24 cellular contexts compared by ENCODE assay signal in genomic region chr1:83516369-83516768, GRCh38.
DNase-seq lines count a peak whose midpoint lies in the region; ATAC-seq and TF ChIP-seq lines count a peak whose summit lies in the region.
"Had no signal": no experiment of that assay in that cellular context is flagged by ENCODE, and none has a peak within 500 bp of the region (broad histone marks: within the 10 kb centered on the region; RNA-seq: fewer than 3 reads in every experiment).

No MANE protein-coding gene starts in this region.

- H3K4me1 ChIP-seq in upper lobe of right lung: no peaks in the 10 kb centered on the region
- H3K4me1 ChIP-seq: foreskin keratinocyte had no signal

- H3K36me3 Mint-ChIP-seq in activated CD4-positive, alpha-beta T cell treated with anti-CD3 and anti-CD28 coated beads, Interleukin-2, amount 10 ng/mL, durations not matched to agents 24 days and 14 days (ENCODE audit: low read depth): peaks cover 11% of the 10 kb centered on the region
- peaks cover 31% of the 10 kb centered on the region for H3K36me3 Mint-ChIP-seq in activated CD4-positive, alpha-beta T cell treated with anti-CD3 and anti-CD28 coated beads, Interleukin-2, amount 10 ng/mL, durations not matched to agents 7 days and 5 days (ENCODE audit: low read depth)
- H3K36me3 Mint-ChIP-seq: IgD-negative memory B cell, naive B cell, T-cell had no signal

- no peak for DNase-seq in activated CD4-positive, alpha-beta T cell treated with anti-CD3 and anti-CD28 coated beads, Interleukin-2, amount 10 ng/mL, durations not matched to agents 24 days and 14 days
- DNase-seq in activated CD4-positive, alpha-beta T cell treated with anti-CD3 and anti-CD28 coated beads, Interleukin-2, amount 10 ng/mL, durations not matched to agents 7 days and 5 days: no peak
- DNase-seq in RPMI7951 (ENCODE audit: low read depth) (peak; percentile 42), fibroblast of gingiva (ENCODE audit: low read depth) (peak; percentile 86), retina (peak; percentile 32), upper lobe of right lung (no peak), DMS79 (lab: John Stamatoyannopoulos, UW) (no peak)
- DNase-seq: activated naive CD4-positive, alpha-beta T cell treated with Interleukin-2 at 50 U/mL for 16 hours; activated T-cell treated with anti-CD3 and anti-CD28 coated beads, Interleukin-2, amount 50 U/mL, for 24 hours; anterior cingulate cortex; foreskin keratinocyte; HFFc6; naive B cell; NCI-H1436; NCI-H524; NK-92 treated with Interleukin-12 subunit alpha and Interleukin-12 subunit beta, amount 100 ng/mL, for 24 hours; SHP77 treated with DMSO at 0.1 percent for 48 hours; T-cell had no signal

- peak overlapping the region; percentile 92 for H3K27ac Mint-ChIP-seq in activated CD4-positive, alpha-beta T cell treated with anti-CD3 and anti-CD28 coated beads, Interleukin-2, amount 10 ng/mL, durations not matched to agents 24 days and 14 days
- H3K27ac Mint-ChIP-seq in activated CD4-positive, alpha-beta T cell treated with anti-CD3 and anti-CD28 coated beads, Interleukin-2, amount 10 ng/mL, durations not matched to agents 7 days and 5 days: no peak overlapping the region
- H3K27ac Mint-ChIP-seq: dendritic cell treated with granulocyte-macrophage colony-stimulating factor and Interleukin-4, amounts not matched to agents 40 ng/mL and 50 ng/mL, for 4 days; HFFc6; IgD-negative memory B cell; naive B cell had no signal

- CTCF ChIA-PET in activated CD4-positive, alpha-beta T cell treated with anti-CD3 and anti-CD28 coated beads, Interleukin-2, amount 10 ng/mL, durations not matched to agents 7 days and 5 days (lab: Charles Lee): no interaction called here

- H3K27me3 ChIP-seq in upper lobe of right lung: no peaks in the 10 kb centered on the region
- H3K27me3 ChIP-seq: cardiac muscle cell, suprapubic skin had no signal

- no peaks in the 10 kb centered on the region for H3K36me3 ChIP-seq in upper lobe of right lung
- H3K36me3 ChIP-seq: cardiac muscle cell, suprapubic skin had no signal

- no peak overlapping the region for H3K4me3 Mint-ChIP-seq in activated CD4-positive, alpha-beta T cell treated with anti-CD3 and anti-CD28 coated beads, Interleukin-2, amount 10 ng/mL, durations not matched to agents 24 days and 14 days
- no peak overlapping the region for H3K4me3 Mint-ChIP-seq in activated CD4-positive, alpha-beta T cell treated with anti-CD3 and anti-CD28 coated beads, Interleukin-2, amount 10 ng/mL, durations not matched to agents 7 days and 5 days
- H3K4me3 Mint-ChIP-seq: activated T-cell treated with anti-CD3 and anti-CD28 coated beads, Interleukin-2, amount 50 U/mL, for 24 hours; dendritic cell treated with granulocyte-macrophage colony-stimulating factor and Interleukin-4, amounts not matched to agents 40 ng/mL and 50 ng/mL, for 4 days; HFFc6; IgD-negative memory B cell; naive B cell; T-cell had no signal

- H3K27me3 Mint-ChIP-seq in activated CD4-positive, alpha-beta T cell treated with anti-CD3 and anti-CD28 coated beads, Interleukin-2, amount 10 ng/mL, durations not matched to agents 24 days and 14 days: no peaks in the 10 kb centered on the region
- no peaks in the 10 kb centered on the region for H3K27me3 Mint-ChIP-seq in activated CD4-positive, alpha-beta T cell treated with anti-CD3 and anti-CD28 coated beads, Interleukin-2, amount 10 ng/mL, durations not matched to agents 7 days and 5 days
- H3K27me3 Mint-ChIP-seq: activated T-cell treated with anti-CD3 and anti-CD28 coated beads, Interleukin-2, amount 50 U/mL, for 24 hours; dendritic cell treated with granulocyte-macrophage colony-stimulating factor and Interleukin-4, amounts not matched to agents 40 ng/mL and 50 ng/mL, for 4 days; IgD-negative memory B cell; naive B cell; T-cell had no signal

- no peak for ATAC-seq in GM21515 (IDR thresholded peaks at IDR 0.05; ENCODE audit: unreplicated experiment)
- ATAC-seq in upper lobe of right lung: no peak
- ATAC-seq: foreskin keratinocyte, T-cell had no signal

- intact Hi-C loops in activated CD4-positive, alpha-beta T cell treated with anti-CD3 and anti-CD28 coated beads, Interleukin-2, amount 10 ng/mL, durations not matched to agents 24 days and 14 days (cut with micrococcal nuclease): no loop called here
- intact Hi-C loops in upper lobe of right lung (cut with DNase I): no loop called here

- peaks cover 27% of the 10 kb centered on the region for H3K4me1 Mint-ChIP-seq in activated CD4-positive, alpha-beta T cell treated with anti-CD3 and anti-CD28 coated beads, Interleukin-2, amount 10 ng/mL, durations not matched to agents 24 days and 14 days
- peaks cover 32% of the 10 kb centered on the region for H3K4me1 Mint-ChIP-seq in activated CD4-positive, alpha-beta T cell treated with anti-CD3 and anti-CD28 coated beads, Interleukin-2, amount 10 ng/mL, durations not matched to agents 7 days and 5 days
- H3K4me1 Mint-ChIP-seq: naive B cell had no signal

- no peak overlapping the region for H3K4me3 ChIP-seq in upper lobe of right lung
- H3K4me3 ChIP-seq: cardiac muscle cell, suprapubic skin had no signal

- POLR2A ChIA-PET in activated CD4-positive, alpha-beta T cell treated with anti-CD3 and anti-CD28 coated beads, Interleukin-2, amount 10 ng/mL, durations not matched to agents 7 days and 5 days (lab: Charles Lee): no interaction called here

- H3K9me3 ChIP-seq in upper lobe of right lung: no peaks in the 10 kb centered on the region
- H3K9me3 ChIP-seq: suprapubic skin had no signal

- H3K9me3 Mint-ChIP-seq in activated CD4-positive, alpha-beta T cell treated with anti-CD3 and anti-CD28 coated beads, Interleukin-2, amount 10 ng/mL, durations not matched to agents 24 days and 14 days: peaks cover 11% of the 10 kb centered on the region
- H3K9me3 Mint-ChIP-seq in activated CD4-positive, alpha-beta T cell treated with anti-CD3 and anti-CD28 coated beads, Interleukin-2, amount 10 ng/mL, durations not matched to agents 7 days and 5 days: peaks cover 25% of the 10 kb centered on the region
- H3K9me3 Mint-ChIP-seq: IgD-negative memory B cell had no signal

- H3K27ac ChIP-seq in upper lobe of right lung: no peak overlapping the region
- H3K27ac ChIP-seq: C4-2B, cardiac muscle cell, foreskin keratinocyte, suprapubic skin had no signal

- TF ChIP-seq CTCF in upper lobe of right lung (IDR thresholded peaks at IDR 0.05): no peak

Comparison
In these comparisons a context has a peak if more than half of its experiments do, and no peak if none do; other contexts are left out.
1. DNase-seq: peak in RPMI7951 (single experiment), fibroblast of gingiva (single experiment) and retina (single experiment); none in activated CD4-positive, alpha-beta T cell treated with anti-CD3 and anti-CD28 coated beads, Interleukin-2, amount 10 ng/mL, durations not matched to agents 24 days and 14 days (single experiment), activated CD4-positive, alpha-beta T cell treated with anti-CD3 and anti-CD28 coated beads, Interleukin-2, amount 10 ng/mL, durations not matched to agents 7 days and 5 days (single experiment), upper lobe of right lung (single experiment) and DMS79 (single experiment).